17 cellular contexts compared by ENCODE assay signal in genomic region chr9:134759913-134760312, GRCh38.
"Had no signal": no experiment of that assay in that cellular context is flagged by ENCODE, and none has a peak within 500 bp of the region (broad histone marks: within the 10 kb centered on the region; RNA-seq: fewer than 3 reads in every experiment).

No MANE protein-coding gene starts in this region.

- FAIRE-seq: RCC 7860 had no signal

- DNase-seq: Kasumi-1, MM.1S, NCI-H1092 treated with DMSO at 0.1 percent for 48 hours, NCI-H1436, NCI-H187, NCI-H2029, NCI-H2081 treated with DMSO at 0.1 percent for 48 hours, NCI-H2171 treated with DMSO at 0.1 percent for 48 hours, NCI-H345, NCI-H446 treated with DMSO at 0.1 percent for 48 hours, NCI-H510A treated with DMSO at 0.1 percent for 48 hours, NCI-H526, NCI-H774, Right ventricle myocardium superior, RPMI8226, SIG-M5 had no signal
